ENCODE assay signal across 27 cellular contexts in the genomic region with DNA sequence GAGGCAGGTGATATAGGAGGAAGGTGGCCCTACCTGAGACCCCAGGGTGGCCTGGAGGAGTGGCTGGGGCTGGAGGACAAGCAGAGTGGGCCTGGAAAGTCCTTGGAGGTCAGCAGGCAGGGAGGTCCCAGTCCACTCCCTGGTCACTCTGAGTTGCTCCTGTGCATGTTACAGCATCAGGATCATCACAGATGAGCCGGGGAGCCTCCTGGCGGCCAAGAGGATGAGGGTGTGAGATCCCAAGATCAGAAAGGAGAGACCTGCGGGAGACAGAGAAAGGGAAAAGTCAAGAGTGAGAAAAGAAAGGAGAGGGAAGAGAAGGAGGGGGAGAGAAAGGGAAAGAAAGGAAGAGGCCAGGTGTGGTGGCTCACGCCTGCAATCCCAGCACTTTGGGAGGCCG.
A peak's percentile ranks its signal among the peaks of the same experiment; 100 is the strongest.
DNase-seq lines count a peak whose midpoint lies in the region; ATAC-seq and TF ChIP-seq lines count a peak whose summit lies in the region.
"Had no signal": no experiment of that assay in that cellular context is flagged by ENCODE, and none has a peak within 500 bp of the region (broad histone marks: within the 10 kb centered on the region; RNA-seq: fewer than 3 reads in every experiment).

No MANE protein-coding gene starts in this region.

- H3K36me3 Mint-ChIP-seq in activated naive CD8-positive, alpha-beta T cell treated with anti-CD3 and anti-CD28 coated beads for 36 hours = no peaks in the 10 kb centered on the region
- H3K36me3 Mint-ChIP-seq in activated naive CD8-positive, alpha-beta T cell treated with anti-CD3 and anti-CD28 coated beads, Interleukin-2, amount 50 U/mL, for 24 hours (ENCODE audit: low read depth) = no peaks in the 10 kb centered on the region
- no peaks in the 10 kb centered on the region for H3K36me3 Mint-ChIP-seq in activated T-helper 17 cell treated with anti-CD3 and anti-CD28 coated beads, Interleukin-2, amount 50 U/mL, for 72 hours (ENCODE audit: low read depth)
- no peaks in the 10 kb centered on the region for H3K36me3 Mint-ChIP-seq in stimulated activated effector memory CD8-positive, alpha-beta T cell treated with anti-CD3 and anti-CD28 coated beads, Interleukin-12 subunit alpha, Interleukin-12 subunit beta, amount 100 ng/mL, for 72 hours
- H3K36me3 Mint-ChIP-seq: stimulated activated naive B cell treated with anti-CD40 and anti-IgM and Interleukin-4, amounts not matched to agents 10 μg/mL and 1 μg/mL and 100 μg/mL, for 72 hours had no signal

- no peak for TF ChIP-seq EP300 in transverse colon (IDR thresholded peaks at IDR 0.05; ENCODE audit: low read depth)

- no peaks in the 10 kb centered on the region for H3K27me3 Mint-ChIP-seq in activated naive CD8-positive, alpha-beta T cell treated with anti-CD3 and anti-CD28 coated beads for 36 hours
- H3K27me3 Mint-ChIP-seq in activated naive CD8-positive, alpha-beta T cell treated with anti-CD3 and anti-CD28 coated beads, Interleukin-2, amount 50 U/mL, for 24 hours = no peaks in the 10 kb centered on the region
- H3K27me3 Mint-ChIP-seq in activated T-helper 17 cell treated with anti-CD3 and anti-CD28 coated beads, Interleukin-2, amount 50 U/mL, for 72 hours = no peaks in the 10 kb centered on the region

- no peak overlapping the region for H3K4me3 Mint-ChIP-seq in activated naive CD8-positive, alpha-beta T cell treated with anti-CD3 and anti-CD28 coated beads for 36 hours
- H3K4me3 Mint-ChIP-seq in activated naive CD8-positive, alpha-beta T cell treated with anti-CD3 and anti-CD28 coated beads, Interleukin-2, amount 50 U/mL, for 24 hours = no peak overlapping the region
- H3K4me3 Mint-ChIP-seq in activated T-helper 17 cell treated with anti-CD3 and anti-CD28 coated beads, Interleukin-2, amount 50 U/mL, for 72 hours = peak overlapping the region; percentile 64
- peak overlapping the region; percentile 46 for H3K4me3 Mint-ChIP-seq in stimulated activated effector memory CD8-positive, alpha-beta T cell treated with anti-CD3 and anti-CD28 coated beads, Interleukin-12 subunit alpha, Interleukin-12 subunit beta, amount 100 ng/mL, for 72 hours
- H3K4me3 Mint-ChIP-seq: neural crest cell; stimulated activated naive B cell treated with anti-CD40 and anti-IgM and Interleukin-4, amounts not matched to agents 10 μg/mL and 1 μg/mL and 100 μg/mL, for 72 hours had no signal

- in situ Hi-C loops in transverse colon (cut with MboI; ENCODE audit: low pct_ligation_motif_present in 1 of 4, low pct_unique_long_range_greater_than_20kb in 1 of 4, low sequenced_read_pairs in 3 of 4) = no loop called here

- H3K9me3 ChIP-seq in HEK293 (ENCODE audit: control insufficient read depth, insufficient read depth, low read depth, low read length) (no peaks in the 10 kb centered on the region), transverse colon (no peaks in the 10 kb centered on the region)
- H3K9me3 ChIP-seq: BLaER1, breast epithelium, heart right ventricle, lower lobe of right lung, upper lobe of right lung had no signal

- no peak overlapping the region for H3K4me3 ChIP-seq in HEK293 (ENCODE audit: low read depth, low read length)
- no peak overlapping the region for H3K4me3 ChIP-seq in transverse colon
- H3K4me3 ChIP-seq in foreskin fibroblast (ENCODE audit: low read depth in 1 of 2, low read length in 2 of 2) = no peak overlapping the region
- H3K4me3 ChIP-seq: BLaER1, breast epithelium, GM12878, heart right ventricle, lower lobe of right lung, upper lobe of right lung had no signal

- POLR2A ChIA-PET in HEK293 (lab: Yijun Ruan, JAX) = no interaction called here

- no peak for TF ChIP-seq POLR2A in transverse colon (IDR thresholded peaks at IDR 0.05)

- H3K36me3 ChIP-seq in HEK293 (ENCODE audit: control insufficient read depth in 2 of 2, insufficient read depth in 1 of 2, low read length in 2 of 2) (no peaks in the 10 kb centered on the region), transverse colon (no peaks in the 10 kb centered on the region)
- H3K36me3 ChIP-seq: BLaER1, breast epithelium, heart right ventricle, lower lobe of right lung, upper lobe of right lung had no signal

- intact Hi-C loops in transverse colon (cut with DNase I; ENCODE audit: low total_unique reads) = no loop called here

- peaks cover 34% of the 10 kb centered on the region for H3K4me1 Mint-ChIP-seq in activated naive CD8-positive, alpha-beta T cell treated with anti-CD3 and anti-CD28 coated beads for 36 hours
- peaks cover 34% of the 10 kb centered on the region for H3K4me1 Mint-ChIP-seq in activated naive CD8-positive, alpha-beta T cell treated with anti-CD3 and anti-CD28 coated beads, Interleukin-2, amount 50 U/mL, for 24 hours
- peaks cover 38% of the 10 kb centered on the region for H3K4me1 Mint-ChIP-seq in activated T-helper 17 cell treated with anti-CD3 and anti-CD28 coated beads, Interleukin-2, amount 50 U/mL, for 72 hours
- peaks cover 45% of the 10 kb centered on the region for H3K4me1 Mint-ChIP-seq in stimulated activated effector memory CD8-positive, alpha-beta T cell treated with anti-CD3 and anti-CD28 coated beads, Interleukin-12 subunit alpha, Interleukin-12 subunit beta, amount 100 ng/mL, for 72 hours
- H3K4me1 Mint-ChIP-seq: neural crest cell had no signal

- ATAC-seq in activated naive CD8-positive, alpha-beta T cell treated with anti-CD3 and anti-CD28 coated beads, Interleukin-2, amount 50 U/mL, for 24 hours = no peak
- no peak for ATAC-seq in activated T-helper 17 cell treated with anti-CD3 and anti-CD28 coated beads, Interleukin-2, amount 50 U/mL, for 72 hours (replicated peaks)
- no peak for ATAC-seq in stimulated activated effector memory CD8-positive, alpha-beta T cell treated with anti-CD3 and anti-CD28 coated beads, Interleukin-12 subunit alpha, Interleukin-12 subunit beta, amount 100 ng/mL, for 72 hours
- ATAC-seq: GM12878; heart right ventricle; lower lobe of right lung; sciatic nerve; stimulated activated naive B cell treated with anti-CD40 and anti-IgM and Interleukin-4, amounts not matched to agents 10 μg/mL and 1 μg/mL and 100 μg/mL, for 72 hours; upper lobe of right lung had no signal

- CTCF ChIA-PET in HEK293 (lab: Yijun Ruan, JAX) = interaction anchor here (0.6 to 0.8 kb wide), 2 partner anchors 11 to 51 kb away, joined by 3 read pairs; no protein-coding TSS in a partner anchor

- no peaks in the 10 kb centered on the region for H3K9me3 Mint-ChIP-seq in activated naive CD8-positive, alpha-beta T cell treated with anti-CD3 and anti-CD28 coated beads for 36 hours
- no peaks in the 10 kb centered on the region for H3K9me3 Mint-ChIP-seq in activated naive CD8-positive, alpha-beta T cell treated with anti-CD3 and anti-CD28 coated beads, Interleukin-2, amount 50 U/mL, for 24 hours
- H3K9me3 Mint-ChIP-seq in activated T-helper 17 cell treated with anti-CD3 and anti-CD28 coated beads, Interleukin-2, amount 50 U/mL, for 72 hours = no peaks in the 10 kb centered on the region
- no peaks in the 10 kb centered on the region for H3K9me3 Mint-ChIP-seq in stimulated activated effector memory CD8-positive, alpha-beta T cell treated with anti-CD3 and anti-CD28 coated beads, Interleukin-12 subunit alpha, Interleukin-12 subunit beta, amount 100 ng/mL, for 72 hours
- H3K9me3 Mint-ChIP-seq: neural crest cell; stimulated activated naive B cell treated with anti-CD40 and anti-IgM and Interleukin-4, amounts not matched to agents 10 μg/mL and 1 μg/mL and 100 μg/mL, for 72 hours had no signal

- TF ChIP-seq CTCF in HEK293 (tag by site-specific recombination; IDR thresholded peaks at IDR 0.05) (no peak), transverse colon (IDR thresholded peaks at IDR 0.05) (no peak), foreskin fibroblast (IDR thresholded peaks at IDR 0.05; ENCODE audit: low read depth, low read length) (no peak)

- peak overlapping the region; percentile 58 for H3K27ac Mint-ChIP-seq in activated naive CD8-positive, alpha-beta T cell treated with anti-CD3 and anti-CD28 coated beads for 36 hours
- H3K27ac Mint-ChIP-seq in activated naive CD8-positive, alpha-beta T cell treated with anti-CD3 and anti-CD28 coated beads, Interleukin-2, amount 50 U/mL, for 24 hours = no peak overlapping the region
- peak overlapping the region; percentile 82 for H3K27ac Mint-ChIP-seq in activated T-helper 17 cell treated with anti-CD3 and anti-CD28 coated beads, Interleukin-2, amount 50 U/mL, for 72 hours
- H3K27ac Mint-ChIP-seq in stimulated activated effector memory CD8-positive, alpha-beta T cell treated with anti-CD3 and anti-CD28 coated beads, Interleukin-12 subunit alpha, Interleukin-12 subunit beta, amount 100 ng/mL, for 72 hours = peak overlapping the region; percentile 72
- H3K27ac Mint-ChIP-seq: progenitor cell of endocrine pancreas; stimulated activated naive B cell treated with anti-CD40 and anti-IgM and Interleukin-4, amounts not matched to agents 10 μg/mL and 1 μg/mL and 100 μg/mL, for 72 hours had no signal

- no peaks in the 10 kb centered on the region for H3K27me3 ChIP-seq in transverse colon
- H3K27me3 ChIP-seq: BLaER1, breast epithelium, upper lobe of right lung had no signal

- DNase-seq in activated naive CD8-positive, alpha-beta T cell treated with anti-CD3 and anti-CD28 coated beads for 36 hours = no peak
- DNase-seq in activated naive CD8-positive, alpha-beta T cell treated with anti-CD3 and anti-CD28 coated beads, Interleukin-2, amount 50 U/mL, for 24 hours = no peak
- DNase-seq in stimulated activated effector memory CD8-positive, alpha-beta T cell treated with anti-CD3 and anti-CD28 coated beads, Interleukin-12 subunit alpha, Interleukin-12 subunit beta, amount 100 ng/mL, for 72 hours (ENCODE audit: low spot score in 2 of 2) = no peak
- DNase-seq in transverse colon = no peak
- no peak for DNase-seq in foreskin fibroblast
- DNase-seq: activated naive CD4-positive, alpha-beta T cell; amygdala; effector CD8-positive, alpha-beta T cell; erythroblast; heart right ventricle; Kasumi-1; lower lobe of right lung; NCI-H1436 treated with DMSO at 0.1 percent for 48 hours; NCI-H2107; NCI-H82; RPMI8226; stimulated activated CD4-positive, alpha-beta T cell treated with anti-CD3 and anti-CD28 coated beads, Interleukin-4, amount 100 ng/mL, for 24 hours; stimulated activated naive B cell treated with anti-CD40 and anti-IgM and Interleukin-4, amounts not matched to agents 10 μg/mL and 1 μg/mL and 100 μg/mL, for 72 hours; upper lobe of right lung had no signal

- H3K4me1 ChIP-seq in HEK293 (ENCODE audit: control insufficient read depth, insufficient read depth, low read length) (no peaks in the 10 kb centered on the region), transverse colon (no peaks in the 10 kb centered on the region)
- H3K4me1 ChIP-seq: breast epithelium, heart right ventricle, lower lobe of right lung, upper lobe of right lung had no signal

- 71 to 89% methylated on average over 5 of the region's 5 CpGs for WGBS in transverse colon (ENCODE audit: low coverage in 1 of 2), 2 donors

- H3K27ac ChIP-seq in HEK293 (ENCODE audit: extremely low read depth, low read depth, low read length) (no peak overlapping the region), transverse colon (no peak overlapping the region)
- H3K27ac ChIP-seq: BLaER1, breast epithelium, heart right ventricle, lower lobe of right lung, upper lobe of right lung had no signal

TF ChIP-seq in HEK293, 187 proteins besides CTCF, POLR2A, EP300 and RAD21 (continues in another document):
- peak; percentile 83 for TF ChIP-seq PRDM1 (tag by site-specific recombination; IDR thresholded peaks at IDR 0.05)
- TF ChIP-seq ZNF426 (tag by site-specific recombination; IDR thresholded peaks at IDR 0.05) = no peak
- TF ChIP-seq ZNF175 (tag by site-specific recombination; IDR thresholded peaks at IDR 0.05) = no peak

Comparison
In these comparisons a context has a peak if more than half of its experiments do, and no peak if none do; other contexts are left out.
1. H3K4me3 Mint-ChIP-seq: peak in activated T-helper 17 cell treated with anti-CD3 and anti-CD28 coated beads, Interleukin-2, amount 50 U/mL, for 72 hours (single experiment) and stimulated activated effector memory CD8-positive, alpha-beta T cell treated with anti-CD3 and anti-CD28 coated beads, Interleukin-12 subunit alpha, Interleukin-12 subunit beta, amount 100 ng/mL, for 72 hours (single experiment); none in activated naive CD8-positive, alpha-beta T cell treated with anti-CD3 and anti-CD28 coated beads for 36 hours (single experiment) and activated naive CD8-positive, alpha-beta T cell treated with anti-CD3 and anti-CD28 coated beads, Interleukin-2, amount 50 U/mL, for 24 hours (single experiment).